In genomic region chr15:41429003-41429890, GRCh38 we compare ENCODE assay signal across 8 cellular contexts. TPM values are rescaled to one million over a fixed set of nuclear protein-coding genes. Genes with fewer than 3 reads are reported as not detected.
DNase-seq lines count a peak whose midpoint lies in the region; ATAC-seq and TF ChIP-seq lines count a peak whose summit lies in the region.
"Had no signal": no experiment of that assay in that cellular context is flagged by ENCODE, and none has a peak within 500 bp of the region (broad histone marks: within the 10 kb centered on the region; RNA-seq: fewer than 3 reads in every experiment).

No MANE protein-coding gene starts in this region.

- TF ChIP-seq CTCF in activated CD8-positive, alpha-beta T cell treated with anti-CD3 and anti-CD28 coated beads for 36 hours (IDR thresholded peaks at IDR 0.05): no peak
- no peak for TF ChIP-seq CTCF in osteocyte (IDR thresholded peaks at IDR 0.05)

- CTCF ChIA-PET in activated CD8-positive, alpha-beta T cell treated with anti-CD3 and anti-CD28 coated beads for 36 hours (lab: Charles Lee): interaction anchor here (1.4 kb wide), 1 partner anchor 35 kb away, joined by 3 read pairs; no protein-coding TSS in a partner anchor

- ATAC-seq in GM19023 (IDR thresholded peaks at IDR 0.05; ENCODE audit: unreplicated experiment): peak; percentile 75
- ATAC-seq in HG02798 (IDR thresholded peaks at IDR 0.05; ENCODE audit: poor library complexity, unreplicated experiment): peak; percentile 80
- ATAC-seq in activated CD8-positive, alpha-beta T cell treated with anti-CD3 and anti-CD28 coated beads for 36 hours: peak; percentile 86
- ATAC-seq: HCT116 had no signal

- peaks cover 3% of the 10 kb centered on the region for H3K36me3 Mint-ChIP-seq in activated CD8-positive, alpha-beta T cell treated with anti-CD3 and anti-CD28 coated beads for 36 hours (ENCODE audit: low read depth)
- H3K36me3 Mint-ChIP-seq in osteocyte (ENCODE audit: unreplicated experiment): peaks cover 3% of the 10 kb centered on the region

- no peaks in the 10 kb centered on the region for H3K9me3 Mint-ChIP-seq in activated CD8-positive, alpha-beta T cell treated with anti-CD3 and anti-CD28 coated beads for 36 hours
- H3K9me3 Mint-ChIP-seq in osteocyte (ENCODE audit: unreplicated experiment): no peaks in the 10 kb centered on the region

- no peaks in the 10 kb centered on the region for H3K27me3 Mint-ChIP-seq in activated CD8-positive, alpha-beta T cell treated with anti-CD3 and anti-CD28 coated beads for 36 hours
- no peaks in the 10 kb centered on the region for H3K27me3 Mint-ChIP-seq in osteocyte (ENCODE audit: unreplicated experiment)

- H3K4me3 Mint-ChIP-seq in activated CD8-positive, alpha-beta T cell treated with anti-CD3 and anti-CD28 coated beads for 36 hours: peak overlapping the region; percentile 4
- H3K4me3 Mint-ChIP-seq in osteocyte (ENCODE audit: unreplicated experiment): no peak overlapping the region

- intact Hi-C loops in activated CD8-positive, alpha-beta T cell treated with anti-CD3 and anti-CD28 coated beads for 36 hours (cut with micrococcal nuclease): no loop called here

- H3K4me1 Mint-ChIP-seq in activated CD8-positive, alpha-beta T cell treated with anti-CD3 and anti-CD28 coated beads for 36 hours (ENCODE audit: low read depth): peaks cover 23% of the 10 kb centered on the region
- H3K4me1 Mint-ChIP-seq in osteocyte (ENCODE audit: unreplicated experiment): peaks cover 8% of the 10 kb centered on the region

- POLR2A ChIA-PET in activated CD8-positive, alpha-beta T cell treated with anti-CD3 and anti-CD28 coated beads for 36 hours (lab: Charles Lee): interaction anchor here (0.6 to 1.1 kb wide), 3 partner anchors 13 to 51 kb away, joined by 3 to 4 read pairs (median 3); partner anchors contain the start of gene RTF1

- peak overlapping the region; percentile 79 for H3K27ac Mint-ChIP-seq in activated CD8-positive, alpha-beta T cell treated with anti-CD3 and anti-CD28 coated beads for 36 hours
- peak overlapping the region; percentile 2 for H3K27ac Mint-ChIP-seq in osteocyte (ENCODE audit: unreplicated experiment)

- DNase-seq in activated CD8-positive, alpha-beta T cell treated with anti-CD3 and anti-CD28 coated beads for 36 hours: peak; percentile 20
- no peak for DNase-seq in osteocyte (ENCODE audit: extremely low spot score, unreplicated experiment)
- DNase-seq in DMS114 treated with DMSO at 0.1 percent for 48 hours (lab: John Stamatoyannopoulos, UW; ENCODE audit: unreplicated experiment): no peak
- DNase-seq in NCI-H128 (lab: John Stamatoyannopoulos, UW; ENCODE audit: unreplicated experiment): no peak
- DNase-seq in germinal center (ENCODE audit: low spot score): no peak

RNA-seq across cellular contexts. Expression of gene RTF1, which starts 12.4 kb away (rescaled TPM):
- total RNA-seq in activated CD8-positive, alpha-beta T cell treated with anti-CD3 and anti-CD28 coated beads for 36 hours: 10 to 100 TPM; 26.8 to 30.0 TPM
- 43.0 and 47.5 TPM in 2 replicates for total RNA-seq in osteocyte

RNA-seq across cellular contexts. Expression of gene NDUFAF1, which starts 27.0 kb away (rescaled TPM):
- total RNA-seq in activated CD8-positive, alpha-beta T cell treated with anti-CD3 and anti-CD28 coated beads for 36 hours: 10 to 100 TPM; 17.7 to 19.2 TPM
- 17.4 and 20.9 TPM in 2 replicates for total RNA-seq in osteocyte
